ENCODE assay signal across 15 cellular contexts in the genomic region with DNA sequence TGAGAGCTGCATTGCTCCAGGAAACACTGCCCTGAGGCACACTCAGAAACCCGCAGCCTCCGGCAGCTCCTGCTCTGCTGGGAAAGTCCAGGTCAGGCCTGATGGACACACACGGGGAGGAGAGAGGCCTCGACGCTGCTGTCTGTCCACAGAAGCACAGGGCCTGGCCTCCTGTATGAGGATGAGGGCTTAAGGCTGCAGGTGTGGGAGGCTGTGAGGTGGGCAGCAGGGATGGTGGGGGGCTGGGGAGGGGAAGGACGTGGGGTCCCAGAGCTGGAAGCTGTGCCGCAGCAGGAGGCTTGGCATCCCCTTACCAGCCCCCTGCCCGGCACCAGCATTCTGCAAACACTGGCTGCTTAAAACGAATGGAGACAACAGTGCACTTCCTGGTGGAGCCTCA.
"Had no signal": no experiment of that assay in that cellular context is flagged by ENCODE, and none has a peak within 500 bp of the region (broad histone marks: within the 10 kb centered on the region; RNA-seq: fewer than 3 reads in every experiment).

No MANE protein-coding gene starts in this region.

- ATAC-seq: activated CD4-positive, alpha-beta T cell treated with anti-CD3 and anti-CD28 coated beads for 36 hours; effector memory CD8-positive, alpha-beta T cell; gastroesophageal sphincter; left ventricle myocardium superior; pancreas; stimulated activated naive B cell treated with anti-CD40 and anti-IgM and Interleukin-4, amounts not matched to agents 10 μg/mL and 1 μg/mL and 100 μg/mL, for 72 hours had no signal

- H3K27me3 ChIP-seq: pancreas had no signal

- H3K27ac ChIP-seq: gastroesophageal sphincter, pancreas had no signal

- H3K27me3 Mint-ChIP-seq: activated CD4-positive, alpha-beta T cell treated with anti-CD3 and anti-CD28 coated beads for 36 hours had no signal

- H3K27ac Mint-ChIP-seq: activated CD4-positive, alpha-beta T cell treated with anti-CD3 and anti-CD28 coated beads for 36 hours; activated naive CD4-positive, alpha-beta T cell treated with anti-CD3 and anti-CD28 coated beads, Interleukin-2, amount 10 ng/mL, durations not matched to agents 7 days and 5 days; effector memory CD8-positive, alpha-beta T cell; stimulated activated naive B cell treated with anti-CD40 and anti-IgM and Interleukin-4, amounts not matched to agents 10 μg/mL and 1 μg/mL and 100 μg/mL, for 72 hours had no signal

- DNase-seq: activated CD4-positive, alpha-beta T cell treated with anti-CD3 and anti-CD28 coated beads for 36 hours; activated naive CD4-positive, alpha-beta T cell treated with anti-CD3 and anti-CD28 coated beads, Interleukin-2, amount 10 ng/mL, durations not matched to agents 7 days and 5 days; effector memory CD8-positive, alpha-beta T cell; retina; stimulated activated CD4-positive, alpha-beta T cell treated with anti-CD3 and anti-CD28 coated beads, Interleukin-1b, Interleukin-23, amount 100 ng/mL, for 48 hours; stimulated activated naive B cell treated with anti-CD40 and anti-IgM and Interleukin-4, amounts not matched to agents 10 μg/mL and 1 μg/mL and 100 μg/mL, for 72 hours; substantia nigra; T1000; trophoblast cell had no signal

- H3K9me3 Mint-ChIP-seq: activated naive CD4-positive, alpha-beta T cell treated with anti-CD3 and anti-CD28 coated beads, Interleukin-2, amount 10 ng/mL, durations not matched to agents 7 days and 5 days; central memory CD8-positive, alpha-beta T cell; effector memory CD8-positive, alpha-beta T cell; neural crest cell had no signal

- H3K36me3 Mint-ChIP-seq: activated naive CD4-positive, alpha-beta T cell treated with anti-CD3 and anti-CD28 coated beads, Interleukin-2, amount 10 ng/mL, durations not matched to agents 7 days and 5 days had no signal

- H3K4me1 Mint-ChIP-seq: activated CD4-positive, alpha-beta T cell treated with anti-CD3 and anti-CD28 coated beads for 36 hours; activated naive CD4-positive, alpha-beta T cell treated with anti-CD3 and anti-CD28 coated beads, Interleukin-2, amount 10 ng/mL, durations not matched to agents 7 days and 5 days; central memory CD8-positive, alpha-beta T cell had no signal

- H3K4me3 Mint-ChIP-seq: activated CD4-positive, alpha-beta T cell treated with anti-CD3 and anti-CD28 coated beads for 36 hours; activated naive CD4-positive, alpha-beta T cell treated with anti-CD3 and anti-CD28 coated beads, Interleukin-2, amount 10 ng/mL, durations not matched to agents 7 days and 5 days; central memory CD8-positive, alpha-beta T cell; effector memory CD8-positive, alpha-beta T cell; neural crest cell; stimulated activated naive B cell treated with anti-CD40 and anti-IgM and Interleukin-4, amounts not matched to agents 10 μg/mL and 1 μg/mL and 100 μg/mL, for 72 hours had no signal

- FAIRE-seq: keratinocyte, pancreas had no signal

- H3K9me3 ChIP-seq: gastroesophageal sphincter, pancreas had no signal

- H3K4me1 ChIP-seq: gastroesophageal sphincter, pancreas had no signal
